8 cellular contexts compared by ENCODE assay signal in the genomic region with DNA sequence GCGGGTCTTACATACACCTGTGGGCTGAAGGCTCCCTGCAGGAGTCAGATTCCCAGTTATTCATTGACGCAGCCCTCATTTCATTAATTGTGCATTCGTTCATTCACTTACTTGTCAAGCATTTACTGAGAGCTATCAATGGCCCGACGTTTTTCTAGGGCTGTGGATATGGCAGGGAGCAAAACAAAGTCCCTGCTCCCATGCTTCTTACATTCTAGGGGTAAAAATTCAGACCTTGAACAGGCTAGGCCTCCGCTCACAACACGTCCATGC. TPM values are rescaled to one million over a fixed set of nuclear protein-coding genes. Genes with fewer than 3 reads are reported as not detected.
DNase-seq lines count a peak whose midpoint lies in the region; ATAC-seq and TF ChIP-seq lines count a peak whose summit lies in the region.

No MANE protein-coding gene starts in this region.

- H3K4me3 ChIP-seq in SJSA1 (peak overlapping the region; percentile 98), gastroesophageal sphincter (peak overlapping the region in 1 of 2 donors; percentile 99), skeletal muscle tissue (ENCODE audit: low read length in 3 of 3) (peak overlapping the region; percentile 57 to 64 (median 63)), BE2C (ENCODE audit: low read depth, low read length) (no peak overlapping the region)

- no peak for TF ChIP-seq CTCF in gastroesophageal sphincter (IDR thresholded peaks at IDR 0.05)
- TF ChIP-seq CTCF in BE2C (IDR thresholded peaks at IDR 0.05; ENCODE audit: low read depth, low read length) = no peak

- H3K9me3 ChIP-seq in SJSA1 (replicated peaks) (peaks cover 3% of the 10 kb centered on the region; the same call in 1 of the 2 replicates), gastroesophageal sphincter (no peaks in the 10 kb centered on the region), skeletal muscle tissue (ENCODE audit: control insufficient read depth in 3 of 3, low read length in 3 of 3) (no peaks in the 10 kb centered on the region), BE2C (no peaks in the 10 kb centered on the region)

- H3K27me3 ChIP-seq in SJSA1 (replicated peaks) (no peaks in the 10 kb centered on the region), gastroesophageal sphincter (peaks cover 15% of the 10 kb centered on the region), skeletal muscle tissue (ENCODE audit: control insufficient read depth in 3 of 3, insufficient read depth in 3 of 3, low read length in 3 of 3) (no peaks in the 10 kb centered on the region), BE2C (no peaks in the 10 kb centered on the region)

- H3K4me1 ChIP-seq in SJSA1 (replicated peaks) (peaks cover 24% of the 10 kb centered on the region), gastroesophageal sphincter (peaks cover 3 to 59% (median 22%) of the 10 kb centered on the region in 3 donors), skeletal muscle tissue (ENCODE audit: control insufficient read depth in 3 of 3, insufficient read depth in 3 of 3, low read length in 3 of 3) (peaks cover 35 to 49% (median 38%) of the 10 kb centered on the region in 3 donors), BE2C (no peaks in the 10 kb centered on the region; the same call in none of the 2 replicates)

- H3K36me3 ChIP-seq in SJSA1 (peaks cover 39% of the 10 kb centered on the region), gastroesophageal sphincter (peaks cover 0 to 23% of the 10 kb centered on the region in 2 donors), skeletal muscle tissue (ENCODE audit: control insufficient read depth in 3 of 3, insufficient read depth in 3 of 3, low read length in 3 of 3) (peaks cover 7 to 21% (median 21%) of the 10 kb centered on the region in 3 donors), BE2C (no peaks in the 10 kb centered on the region)

- peak overlapping the region; percentile 12 to 58 (median 27) for H3K9ac ChIP-seq in skeletal muscle tissue (ENCODE audit: low read depth in 1 of 3, low read length in 3 of 3)

- DNase-seq in SJSA1 (ENCODE audit: low read depth in 1 of 2, low spot score in 2 of 2) = no peak
- DNase-seq in BE2C = no peak
- no peak for DNase-seq in NCI-H510A (lab: John Stamatoyannopoulos, UW)
- no peak for DNase-seq in AG08395 (ENCODE audit: low spot score)

- no peak for TF ChIP-seq POLR2A in gastroesophageal sphincter (IDR thresholded peaks at IDR 0.05)

- TF ChIP-seq EP300 in gastroesophageal sphincter (IDR thresholded peaks at IDR 0.05) = no peak

- 0% methylated on average over 1 of the region's 7 CpGs; no CpG with 5 or more reads in 1 of the 2 donors for WGBS in gastroesophageal sphincter (ENCODE audit: low coverage in 1 of 2), 2 donors

- H3K27ac ChIP-seq in SJSA1 = no peak overlapping the region
- H3K27ac ChIP-seq in gastroesophageal sphincter = peak overlapping the region in 3 of 4 donors; percentile 55 to 91 (median 88)
- peak overlapping the region; percentile 55 for H3K27ac ChIP-seq in skeletal muscle tissue (ENCODE audit: low read depth, low read length)

- peak; percentile 6 for ATAC-seq in GM19467 (IDR thresholded peaks at IDR 0.05; ENCODE audit: unreplicated experiment)
- no peak for ATAC-seq in gastroesophageal sphincter
- ATAC-seq in HG03520 (IDR thresholded peaks at IDR 0.05; ENCODE audit: unreplicated experiment) = no peak

RNA-seq across cellular contexts. Expression of gene NSFL1C, which starts 0.4 kb away (rescaled TPM):
- 42.6 and 57.3 TPM in 2 replicates for total RNA-seq in SJSA1 (2014; rRNA removed; shearing (Covaris generic))
- 10 to 100 TPM; 48.8 to 64.1 (median 53.5) TPM for total RNA-seq in gastroesophageal sphincter
- 28.7 TPM for total RNA-seq in skeletal muscle tissue
- polyA plus RNA-seq in BE2C (2012; ENCODE audit: insufficient read depth, insufficient read length, low read depth) = 75.5 TPM

RNA-seq across cellular contexts. Expression of gene SIRPB2, which starts 24.2 kb away (rescaled TPM):
- not detected in 2 replicates for total RNA-seq in SJSA1 (2014; rRNA removed; shearing (Covaris generic))
- total RNA-seq in gastroesophageal sphincter (10 to 100 TPM in 1 of 4 donors, 1 to 10 TPM in 3; 5.9 to 11.1 (median 8.3) TPM), skeletal muscle tissue (1.6 TPM)
- not detected for polyA plus RNA-seq in BE2C (2012; ENCODE audit: insufficient read depth, insufficient read length, low read depth)
